Comparison of ENCODE assay signal across 10 cellular contexts in the genomic region with DNA sequence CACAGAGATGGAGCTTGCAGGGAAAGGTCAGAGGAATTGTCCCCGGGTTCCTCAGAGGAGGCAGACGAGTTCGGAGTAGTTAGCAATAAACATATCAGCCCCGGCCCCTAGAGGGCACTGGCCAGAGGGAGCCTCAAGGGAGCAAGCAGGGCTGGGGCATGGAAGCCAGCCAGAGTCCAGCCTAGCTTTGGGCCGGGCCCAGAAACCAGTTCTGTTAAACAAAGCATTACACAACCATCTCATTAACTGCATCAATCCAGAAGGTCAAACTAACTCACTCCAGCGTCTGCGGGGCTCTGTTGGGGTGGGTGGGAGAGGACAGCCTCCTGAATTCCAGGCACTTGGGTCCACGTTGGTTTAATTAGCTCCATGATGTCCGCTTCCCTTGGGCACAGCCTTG. TPM values are rescaled to one million over a fixed set of nuclear protein-coding genes. Genes with fewer than 3 reads are reported as not detected.
A peak's percentile ranks its signal among the peaks of the same experiment; 100 is the strongest.
DNase-seq lines count a peak whose midpoint lies in the region; ATAC-seq, FAIRE-seq and TF ChIP-seq lines count a peak whose summit lies in the region.
"Had no signal": no experiment of that assay in that cellular context is flagged by ENCODE, and none has a peak within 500 bp of the region (broad histone marks: within the 10 kb centered on the region; RNA-seq: fewer than 3 reads in every experiment).

No MANE protein-coding gene starts in this region.

- intact Hi-C loops in mucosa of descending colon (cut with DNase I, micrococcal nuclease), result no loop called here

- no peaks in the 10 kb centered on the region for H3K36me3 ChIP-seq in mucosa of descending colon (ENCODE audit: low read depth)

- no peak overlapping the region for H3K4me3 ChIP-seq in LNCaP clone FGC (ENCODE audit: low read depth, low read length)
- no peak overlapping the region for H3K4me3 ChIP-seq in mucosa of descending colon
- H3K4me3 ChIP-seq: dorsolateral prefrontal cortex had no signal

- no peaks in the 10 kb centered on the region for H3K9me3 ChIP-seq in mucosa of descending colon

- peaks cover 5% of the 10 kb centered on the region for H3K4me1 ChIP-seq in mucosa of descending colon (ENCODE audit: low read depth)

- DNase-seq in Ammon's horn (ENCODE audit: low spot score) (peak; percentile 31), LNCaP clone FGC (ENCODE audit: low read depth) (peak; percentile 87), epidermal melanocyte (ENCODE audit: insufficient read length, low spot score) (peak; percentile 29), mucosa of descending colon (peak; percentile 79 to 82 (median 80)), GM20000 (ENCODE audit: low spot score) (no peak), RCC 7860 (ENCODE audit: low spot score) (no peak), CD1c-positive myeloid dendritic cell (ENCODE audit: extremely low spot score) (no peak)

- TF ChIP-seq CTCF in LNCaP clone FGC (IDR thresholded peaks at IDR 0.05; ENCODE audit: control insufficient read depth, extremely low read depth, insufficient read depth) (peak; percentile 68), mucosa of descending colon (IDR thresholded peaks at IDR 0.05) (peak; percentile 30), GM20000 (IDR thresholded peaks at IDR 0.05; ENCODE audit: extremely low read depth, missing control alignments) (no peak)

- peak; percentile 92 for ATAC-seq in mucosa of descending colon
- no peak for ATAC-seq in GM21619 (IDR thresholded peaks at IDR 0.05; ENCODE audit: unreplicated experiment)

- FAIRE-seq in RCC 7860 (lab: Jason Lieb, UNC), result no peak

RNA-seq across cellular contexts. Expression of gene IREB2, which starts 41.0 kb away (rescaled TPM):
- 10 to 100 TPM; 51.7 to 62.7 (median 62.0) TPM for total RNA-seq in mucosa of descending colon

RNA-seq across cellular contexts. Expression of gene CRABP1, which starts 56.8 kb away (rescaled TPM):
- total RNA-seq in mucosa of descending colon, result 1 to 10 TPM in 2 of 3 donors, under 1 TPM in 1; 0.67 to 6.2 (median 2.4) TPM
- total RNA-seq: activated CD8-positive, alpha-beta memory T cell treated with anti-CD3 and anti-CD28 coated beads for 36 hours had no signal

Comparison
In these comparisons a context has a peak if more than half of its experiments do, and no peak if none do; other contexts are left out.
1. DNase-seq: peak in Ammon's horn (single experiment), LNCaP clone FGC (single experiment), epidermal melanocyte (single experiment) and mucosa of descending colon (3 of 3); none in GM20000 (single experiment), RCC 7860 (single experiment) and CD1c-positive myeloid dendritic cell (single experiment).